1 cellular context compared by ENCODE assay signal in genomic region chr14:89458713-89459112, GRCh38.
TF ChIP-seq lines count a peak whose summit lies in the region.

No MANE protein-coding gene starts in this region.

TF ChIP-seq in HepG2, 621 proteins besides CTCF, POLR2A, EP300 and RAD21 (continued from another document and continues in another):
- TF ChIP-seq FOXP4 (CRISPR knock-in tag; IDR thresholded peaks at IDR 0.05), result peak; percentile 63; the same call in 1 of the 2 replicates
- TF ChIP-seq LCORL (IDR thresholded peaks at IDR 0.05), result peak; percentile 54; the same call in 1 of the 2 replicates
- peak; percentile 92 for TF ChIP-seq LCORL (CRISPR knock-in tag; IDR thresholded peaks at IDR 0.05)
- TF ChIP-seq ZNF7 (CRISPR knock-in tag; IDR thresholded peaks at IDR 0.05), result peak; percentile 45
- TF ChIP-seq HDAC1 (CRISPR knock-in tag; IDR thresholded peaks at IDR 0.05), result 0 out of 2 replicates have a peak, but pooled peaks have one; percentile 48
- TF ChIP-seq ZSCAN21 (CRISPR knock-in tag; IDR thresholded peaks at IDR 0.05; ENCODE audit: borderline replicate concordance), result no peak
- TF ChIP-seq NONO (IDR thresholded peaks at IDR 0.05), result no peak
- TF ChIP-seq NONO (CRISPR knock-in tag; conservative IDR thresholded peaks at IDR 0.05), result 0 out of 2 replicates have a peak, but pooled peaks have one; percentile 41
- no peak for TF ChIP-seq SNAPC5 (CRISPR knock-in tag; IDR thresholded peaks at IDR 0.05; ENCODE audit: borderline replicate concordance)
- TF ChIP-seq ARID5B (CRISPR knock-in tag; IDR thresholded peaks at IDR 0.05), result peak; percentile 74
- peak; percentile 39; the same call in 1 of the 2 replicates for TF ChIP-seq ELF3 (CRISPR knock-in tag; IDR thresholded peaks at IDR 0.05)
- TF ChIP-seq TMF1 (CRISPR knock-in tag; IDR thresholded peaks at IDR 0.05; ENCODE audit: low read depth), result 0 out of 2 replicates have a peak, but pooled peaks have one; percentile 29
- TF ChIP-seq ATM (IDR thresholded peaks at IDR 0.05; ENCODE audit: borderline replicate concordance), result no peak
- peak; percentile 76 for TF ChIP-seq GATAD2A (CRISPR knock-in tag; IDR thresholded peaks at IDR 0.05)
- 0 out of 2 replicates have a peak, but pooled peaks have one; percentile 46 for TF ChIP-seq RORA (CRISPR knock-in tag; IDR thresholded peaks at IDR 0.05)
- TF ChIP-seq HNF4G (IDR thresholded peaks at IDR 0.05; ENCODE audit: borderline replicate concordance, low read depth, low read length), result peak; percentile 84
- TF ChIP-seq HNF4G (CRISPR knock-in tag; IDR thresholded peaks at IDR 0.05; ENCODE audit: borderline replicate concordance, low read depth), result no peak
- TF ChIP-seq PHF21A (CRISPR knock-in tag; IDR thresholded peaks at IDR 0.05), result peak; percentile 89
- peak; percentile 60; the same call in 1 of the 2 replicates for TF ChIP-seq ISL2 (CRISPR knock-in tag; IDR thresholded peaks at IDR 0.05)
- TF ChIP-seq KAT7 (CRISPR knock-in tag; IDR thresholded peaks at IDR 0.05; ENCODE audit: borderline replicate concordance), result no peak
- TF ChIP-seq ZSCAN5A (CRISPR knock-in tag; IDR thresholded peaks at IDR 0.05; ENCODE audit: borderline replicate concordance), result peak; percentile 25; the same call in 1 of the 2 replicates
- TF ChIP-seq HDAC2 (CRISPR knock-in tag; IDR thresholded peaks at IDR 0.05), result peak; percentile 71; the same call in 1 of the 2 replicates
- TF ChIP-seq FOXP1 (IDR thresholded peaks at IDR 0.05), result no peak
- peak; percentile 47; the same call in 1 of the 2 replicates for TF ChIP-seq FOXP1 (CRISPR knock-in tag; IDR thresholded peaks at IDR 0.05)
- peak; percentile 60; the same call in 1 of the 2 replicates for TF ChIP-seq ZNF362 (CRISPR knock-in tag; IDR thresholded peaks at IDR 0.05; ENCODE audit: borderline replicate concordance)
- no peak for TF ChIP-seq ZFP37 (CRISPR knock-in tag; IDR thresholded peaks at IDR 0.05; ENCODE audit: borderline replicate concordance)
- peak; percentile 47; the same call in 1 of the 2 replicates for TF ChIP-seq PITX1 (CRISPR knock-in tag; IDR thresholded peaks at IDR 0.05)
- peak; percentile 47; the same call in 1 of the 2 replicates for TF ChIP-seq ZGPAT (CRISPR knock-in tag; IDR thresholded peaks at IDR 0.05)
- TF ChIP-seq AHDC1 (CRISPR knock-in tag; IDR thresholded peaks at IDR 0.05; ENCODE audit: borderline replicate concordance), result peak; percentile 88
- TF ChIP-seq REPIN1 (CRISPR knock-in tag; IDR thresholded peaks at IDR 0.05; ENCODE audit: borderline replicate concordance, low read depth), result peak; percentile 48; the same call in 1 of the 2 replicates
- TF ChIP-seq BRF2 (CRISPR knock-in tag; IDR thresholded peaks at IDR 0.05), result peak; percentile 75
- peak; percentile 35; the same call in 1 of the 2 replicates for TF ChIP-seq SOX13 (IDR thresholded peaks at IDR 0.05)
- peak in 1 of 2 experiments; percentile 89; a peak in 2 of 4 replicates for TF ChIP-seq SOX13 (CRISPR knock-in tag; conservative IDR thresholded peaks at IDR 0.05 in 1 of 2, IDR thresholded peaks at IDR 0.05 in 1 of 2)
- TF ChIP-seq PAXIP1 (CRISPR knock-in tag; conservative IDR thresholded peaks at IDR 0.05), result peak; percentile 87
- TF ChIP-seq KMT2A (CRISPR knock-in tag; IDR thresholded peaks at IDR 0.05), result no peak
- TF ChIP-seq HOXA3 (CRISPR knock-in tag; IDR thresholded peaks at IDR 0.05), result peak; percentile 32; the same call in 1 of the 2 replicates
- peak; percentile 91 for TF ChIP-seq ZBTB7B (CRISPR knock-in tag; IDR thresholded peaks at IDR 0.05)
- TF ChIP-seq KMT2B (CRISPR knock-in tag; IDR thresholded peaks at IDR 0.05), result peak; percentile 29; the same call in 1 of the 2 replicates
- TF ChIP-seq NR1H2 (CRISPR knock-in tag; IDR thresholded peaks at IDR 0.05; ENCODE audit: borderline replicate concordance, low read depth), result no peak
- TF ChIP-seq ZNF264 (CRISPR knock-in tag; IDR thresholded peaks at IDR 0.05), result peak; percentile 25; the same call in 1 of the 2 replicates
- 0 out of 2 replicates have a peak, but pooled peaks have one; percentile 7 for TF ChIP-seq ZSCAN25 (CRISPR knock-in tag; IDR thresholded peaks at IDR 0.05)
